Comparison of ENCODE assay signal across 11 cellular contexts in genomic region chr7:30984359-30985107, GRCh38. TPM values are rescaled to one million over a fixed set of nuclear protein-coding genes. Genes with fewer than 3 reads are reported as not detected.
DNase-seq lines count a peak whose midpoint lies in the region; ATAC-seq, FAIRE-seq and TF ChIP-seq lines count a peak whose summit lies in the region.
"Had no signal": no experiment of that assay in that cellular context is flagged by ENCODE, and none has a peak within 500 bp of the region (broad histone marks: within the 10 kb centered on the region; RNA-seq: fewer than 3 reads in every experiment).

No MANE protein-coding gene starts in this region.

- no peak overlapping the region for H3K4me3 ChIP-seq in A549
- peak overlapping the region; percentile 35 for H3K4me3 ChIP-seq in iPS-11a (ENCODE audit: low read depth, low read length)

- H3K36me3 Mint-ChIP-seq in activated CD8-positive, alpha-beta T cell treated with anti-CD3 and anti-CD28 coated beads for 36 hours (ENCODE audit: low read depth) = no peaks in the 10 kb centered on the region
- no peaks in the 10 kb centered on the region for H3K36me3 Mint-ChIP-seq in CD4-positive, alpha-beta T cell (ENCODE audit: low read depth)
- H3K36me3 Mint-ChIP-seq in activated CD8-positive, alpha-beta memory T cell treated with anti-CD3 and anti-CD28 coated beads, Interleukin-2, amount 10 ng/mL, durations not matched to agents 7 days and 5 days = no peaks in the 10 kb centered on the region
- H3K36me3 Mint-ChIP-seq: CD8-positive, alpha-beta T cell had no signal

- no peak for TF ChIP-seq EP300 in A549 (IDR thresholded peaks at IDR 0.05)

- H3K4me3 Mint-ChIP-seq in activated CD8-positive, alpha-beta T cell treated with anti-CD3 and anti-CD28 coated beads for 36 hours = no peak overlapping the region
- H3K4me3 Mint-ChIP-seq in CD4-positive, alpha-beta T cell = no peak overlapping the region
- no peak overlapping the region for H3K4me3 Mint-ChIP-seq in activated CD8-positive, alpha-beta memory T cell treated with anti-CD3 and anti-CD28 coated beads, Interleukin-2, amount 10 ng/mL, durations not matched to agents 7 days and 5 days
- H3K4me3 Mint-ChIP-seq: activated naive CD8-positive, alpha-beta T cell treated with anti-CD3 and anti-CD28 coated beads, Interleukin-2, amount 50 U/mL, for 24 hours; CD8-positive, alpha-beta T cell had no signal

- ATAC-seq in A549 = peak in 1 of 2 experiments; percentile 8; a peak in 2 of 6 replicates
- no peak for ATAC-seq in activated CD8-positive, alpha-beta T cell treated with anti-CD3 and anti-CD28 coated beads for 36 hours
- no peak for ATAC-seq in CD4-positive, alpha-beta T cell (ENCODE audit: poor library complexity)
- no peak for ATAC-seq in activated CD8-positive, alpha-beta memory T cell treated with anti-CD3 and anti-CD28 coated beads, Interleukin-2, amount 10 ng/mL, durations not matched to agents 7 days and 5 days
- no peak for ATAC-seq in HG03457 (IDR thresholded peaks at IDR 0.05; ENCODE audit: unreplicated experiment)

- no peaks in the 10 kb centered on the region for H3K4me1 Mint-ChIP-seq in activated CD8-positive, alpha-beta T cell treated with anti-CD3 and anti-CD28 coated beads for 36 hours (ENCODE audit: low read depth)
- peaks cover 6% of the 10 kb centered on the region for H3K4me1 Mint-ChIP-seq in CD4-positive, alpha-beta T cell (ENCODE audit: low read depth)
- H3K4me1 Mint-ChIP-seq in activated CD8-positive, alpha-beta memory T cell treated with anti-CD3 and anti-CD28 coated beads, Interleukin-2, amount 10 ng/mL, durations not matched to agents 7 days and 5 days = peaks cover 5% of the 10 kb centered on the region

- POLR2A ChIA-PET in A549 (lab: Yijun Ruan, JAX) = interaction anchor here (0.6 to 0.7 kb wide), 2 partner anchors 136 to 138 kb away, joined by 4 read pairs; no protein-coding TSS in a partner anchor
- POLR2A ChIA-PET in activated CD8-positive, alpha-beta T cell treated with anti-CD3 and anti-CD28 coated beads for 36 hours (lab: Charles Lee) = interaction anchor here (1.5 kb wide), 1 partner anchor 11 kb away, joined by 3 read pairs; no protein-coding TSS in a partner anchor
- POLR2A ChIA-PET in CD4-positive, alpha-beta T cell (lab: Charles Lee) = interaction anchor here (1.5 kb wide), 1 partner anchor 138 kb away, joined by 5 read pairs; no protein-coding TSS in a partner anchor

- H3K27me3 ChIP-seq in CD4-positive, alpha-beta T cell (ENCODE audit: control insufficient read depth, insufficient read depth, low read length) = peaks cover 8% of the 10 kb centered on the region

- intact Hi-C loops in activated CD8-positive, alpha-beta T cell treated with anti-CD3 and anti-CD28 coated beads for 36 hours (cut with micrococcal nuclease) = no loop called here
- intact Hi-C loops in CD4-positive, alpha-beta T cell (cut with DNase I, micrococcal nuclease) = loop anchor here in 1 of 2 experiments (5.0 kb wide), 1 partner anchor 138 kb away; no protein-coding TSS in a partner anchor

- FAIRE-seq in A549 (lab: Jason Lieb, UNC) (no peak), H54 (lab: Jason Lieb, UNC) (no peak)

- H3K4me2 ChIP-seq in A549 = peak overlapping the region; percentile 58; the same call in 1 of the 3 replicates

- CTCF ChIA-PET in A549 (lab: Yijun Ruan, JAX) = interaction anchor here (0.6 to 8.1 kb wide), 39 partner anchors 9 to 1180 kb away, joined by 3 to 319 read pairs (median 5); no protein-coding TSS in a partner anchor
- CTCF ChIA-PET in activated CD8-positive, alpha-beta T cell treated with anti-CD3 and anti-CD28 coated beads for 36 hours (lab: Charles Lee) = interaction anchor here (0.6 to 11.0 kb wide), 24 partner anchors 10 to 212 kb away, joined by 3 to 275 read pairs (median 6); no protein-coding TSS in a partner anchor
- CTCF ChIA-PET in CD4-positive, alpha-beta T cell (lab: Charles Lee) = interaction anchor here (0.5 to 1.9 kb wide), 5 partner anchors 9 to 139 kb away, joined by 3 to 6 read pairs (median 4); no protein-coding TSS in a partner anchor
- CTCF ChIA-PET in activated CD8-positive, alpha-beta memory T cell treated with anti-CD3 and anti-CD28 coated beads, Interleukin-2, amount 10 ng/mL, durations not matched to agents 7 days and 5 days (lab: Charles Lee) = interaction anchor here (1.0 to 7.8 kb wide), 12 partner anchors 10 to 188 kb away, joined by 3 to 243 read pairs (median 4); no protein-coding TSS in a partner anchor

- peaks cover 11% of the 10 kb centered on the region for H3K4me1 ChIP-seq in A549

- H3K27ac ChIP-seq in A549 = no peak overlapping the region
- no peak overlapping the region for H3K27ac ChIP-seq in CD4-positive, alpha-beta T cell (ENCODE audit: low read depth, low read length)

- no peak for TF ChIP-seq POLR2A in A549 (IDR thresholded peaks at IDR 0.05; ENCODE audit: low read length)
- TF ChIP-seq POLR2A in H54 (IDR thresholded peaks at IDR 0.05; ENCODE audit: low read depth, low read length) = no peak

- TF ChIP-seq CTCF in A549 (IDR thresholded peaks at IDR 0.05) = no peak
- no peak for TF ChIP-seq CTCF in activated CD8-positive, alpha-beta T cell treated with anti-CD3 and anti-CD28 coated beads for 36 hours (IDR thresholded peaks at IDR 0.05)
- no peak for TF ChIP-seq CTCF in CD4-positive, alpha-beta T cell (IDR thresholded peaks at IDR 0.05)

- no peak overlapping the region for H3K27ac Mint-ChIP-seq in activated CD8-positive, alpha-beta T cell treated with anti-CD3 and anti-CD28 coated beads for 36 hours
- no peak overlapping the region for H3K27ac Mint-ChIP-seq in CD4-positive, alpha-beta T cell
- H3K27ac Mint-ChIP-seq in activated CD8-positive, alpha-beta memory T cell treated with anti-CD3 and anti-CD28 coated beads, Interleukin-2, amount 10 ng/mL, durations not matched to agents 7 days and 5 days = no peak overlapping the region
- H3K27ac Mint-ChIP-seq: activated naive CD8-positive, alpha-beta T cell treated with anti-CD3 and anti-CD28 coated beads, Interleukin-2, amount 50 U/mL, for 24 hours; CD8-positive, alpha-beta T cell had no signal

- WGBS in A549 (ENCODE audit: missing lambda C conversion rate) = 81% methylated on average over 13 of the region's 13 CpGs

- no peaks in the 10 kb centered on the region for H3K9me3 Mint-ChIP-seq in activated CD8-positive, alpha-beta T cell treated with anti-CD3 and anti-CD28 coated beads for 36 hours
- no peaks in the 10 kb centered on the region for H3K9me3 Mint-ChIP-seq in CD4-positive, alpha-beta T cell
- no peaks in the 10 kb centered on the region for H3K9me3 Mint-ChIP-seq in activated CD8-positive, alpha-beta memory T cell treated with anti-CD3 and anti-CD28 coated beads, Interleukin-2, amount 10 ng/mL, durations not matched to agents 7 days and 5 days (ENCODE audit: low read depth)
- H3K9me3 Mint-ChIP-seq: activated naive CD8-positive, alpha-beta T cell treated with anti-CD3 and anti-CD28 coated beads, Interleukin-2, amount 50 U/mL, for 24 hours; CD8-positive, alpha-beta T cell had no signal

- H3K9me3 ChIP-seq in A549 = no peaks in the 10 kb centered on the region
- H3K9me3 ChIP-seq in CD4-positive, alpha-beta T cell (ENCODE audit: control insufficient read depth, low read length) = no peaks in the 10 kb centered on the region

- TF ChIP-seq RAD21 in A549 (conservative IDR thresholded peaks at IDR 0.05 in 1 of 2, IDR thresholded peaks at IDR 0.05 in 1 of 2) = no peak

- peaks cover 35% of the 10 kb centered on the region for H3K27me3 Mint-ChIP-seq in activated CD8-positive, alpha-beta T cell treated with anti-CD3 and anti-CD28 coated beads for 36 hours
- peaks cover 58% of the 10 kb centered on the region for H3K27me3 Mint-ChIP-seq in CD4-positive, alpha-beta T cell
- peaks cover 15% of the 10 kb centered on the region for H3K27me3 Mint-ChIP-seq in activated CD8-positive, alpha-beta memory T cell treated with anti-CD3 and anti-CD28 coated beads, Interleukin-2, amount 10 ng/mL, durations not matched to agents 7 days and 5 days

- DNase-seq in A549 (ENCODE audit: low read depth in 1 of 2, low spot score in 1 of 2) (peak in 1 of 2 experiments; percentile 25), H54 (ENCODE audit: insufficient read length, low spot score) (peak; percentile 86), kidney glomerular epithelial cell (lab: John Stamatoyannopoulos, UW) (no peak)
- peak; percentile 9 for DNase-seq in activated CD8-positive, alpha-beta T cell treated with anti-CD3 and anti-CD28 coated beads for 36 hours
- no peak for DNase-seq in CD4-positive, alpha-beta T cell
- no peak for DNase-seq in activated CD8-positive, alpha-beta memory T cell treated with anti-CD3 and anti-CD28 coated beads, Interleukin-2, amount 10 ng/mL, durations not matched to agents 7 days and 5 days
- DNase-seq: NCI-H187 treated with DMSO at 0.1 percent for 48 hours had no signal

TF ChIP-seq in A549, 52 proteins besides CTCF, POLR2A, EP300 and RAD21:
- TF ChIP-seq EHF (CRISPR knock-in tag; IDR thresholded peaks at IDR 0.05) (no peak), POLR2AphosphoS2 (conservative IDR thresholded peaks at IDR 0.05; ENCODE audit: low read length) (no peak), CBX8 (IDR thresholded peaks at IDR 0.05) (no peak), ZSCAN20 (CRISPR knock-in tag; IDR thresholded peaks at IDR 0.05) (no peak)
TF ChIP-seq in A549: peak in this region for 0.

RNA-seq across cellular contexts. Expression of gene GHRHR, which starts 20.8 kb away (rescaled TPM):
- polyA plus RNA-seq in A549 (2011; rRNA removed) (not detected in 2 replicates), A549 (2017; fragmentation: RNase III; extraction: RNeasy Plus Mini Kit Qiagen cat#74134 plus additional on column Dnase treatment) (not detected in 3 replicates)
- polyA plus RNA-seq in A549 (2012; cell fraction: cytosol; rRNA removed) = not detected in 2 replicates
- not detected in 2 replicates for polyA plus RNA-seq in A549 (2012; cell fraction: nucleus; rRNA removed)
- not detected in 2 replicates for polyA minus RNA-seq in A549 (2011; rRNA and poly(A)+ RNA removed)
- not detected for total RNA-seq in activated CD8-positive, alpha-beta T cell treated with anti-CD3 and anti-CD28 coated beads for 36 hours
- total RNA-seq in CD4-positive, alpha-beta T cell = not detected
- not detected for total RNA-seq in activated CD8-positive, alpha-beta memory T cell treated with anti-CD3 and anti-CD28 coated beads, Interleukin-2, amount 10 ng/mL, durations not matched to agents 7 days and 5 days
- total RNA-seq: CD8-positive, alpha-beta T cell had no signal

Comparison
In these comparisons a context has a peak if more than half of its experiments do, and no peak if none do; other contexts are left out.
1. DNase-seq: peak in H54 (single experiment) and activated CD8-positive, alpha-beta T cell treated with anti-CD3 and anti-CD28 coated beads for 36 hours (single experiment); none in CD4-positive, alpha-beta T cell (0 of 10), activated CD8-positive, alpha-beta memory T cell treated with anti-CD3 and anti-CD28 coated beads, Interleukin-2, amount 10 ng/mL, durations not matched to agents 7 days and 5 days (single experiment) and kidney glomerular epithelial cell (single experiment).